In the genomic region with DNA sequence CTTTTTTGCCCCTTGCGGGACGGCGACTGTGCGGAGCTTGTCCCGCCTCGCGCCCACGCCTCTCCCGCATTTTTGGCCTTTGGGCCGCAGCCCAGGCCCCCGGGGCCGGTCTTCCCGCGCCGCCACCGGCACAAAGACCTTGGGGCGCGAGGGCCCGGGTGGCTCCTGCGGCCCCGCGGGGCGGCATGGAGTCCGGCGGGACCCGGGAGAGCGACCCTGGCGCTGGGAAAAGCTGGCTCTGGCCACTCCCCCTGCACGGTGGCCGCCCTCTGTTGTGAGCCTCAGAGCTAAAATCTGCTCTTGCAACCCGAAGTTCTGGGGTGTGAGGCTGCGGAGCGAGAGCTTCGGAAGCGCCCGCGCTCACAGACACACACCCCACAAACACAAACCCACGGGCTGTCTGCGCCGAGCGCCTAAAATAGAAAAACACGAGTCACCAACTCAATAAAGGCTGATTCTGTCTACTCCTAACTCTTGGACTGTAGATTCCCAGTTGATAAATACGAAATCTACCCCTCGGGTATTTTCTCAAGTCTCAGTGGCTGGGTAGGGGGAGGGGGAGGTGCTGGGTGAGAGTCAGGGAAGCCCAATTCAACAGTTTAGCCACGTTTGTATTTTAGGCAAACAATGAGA, we compare ENCODE assay signal across 8 cellular contexts. TPM values are rescaled to one million over a fixed set of nuclear protein-coding genes. Genes with fewer than 3 reads are reported as not detected.
DNase-seq lines count a peak whose midpoint lies in the region; ATAC-seq and TF ChIP-seq lines count a peak whose summit lies in the region.

No MANE protein-coding gene starts in this region.

- peaks cover 18% of the 10 kb centered on the region for H3K27me3 Mint-ChIP-seq in activated CD4-positive, alpha-beta T cell treated with anti-CD3 and anti-CD28 coated beads, Interleukin-2, amount 10 ng/mL, durations not matched to agents 7 days and 5 days

- no peaks in the 10 kb centered on the region for H3K9me3 Mint-ChIP-seq in activated CD4-positive, alpha-beta T cell treated with anti-CD3 and anti-CD28 coated beads, Interleukin-2, amount 10 ng/mL, durations not matched to agents 7 days and 5 days

- H3K4me3 ChIP-seq in epithelial cell of esophagus (ENCODE audit: low read length) (peak overlapping the region; percentile 58), mucosa of rectum (ENCODE audit: low read length in 2 of 2) (peak overlapping the region; percentile 63 to 79), subcutaneous abdominal adipose tissue (ENCODE audit: low read depth in 1 of 5, low read length in 5 of 5) (peak overlapping the region; percentile 66 to 76 (median 74))

- H3K4me3 Mint-ChIP-seq in activated CD4-positive, alpha-beta T cell treated with anti-CD3 and anti-CD28 coated beads, Interleukin-2, amount 10 ng/mL, durations not matched to agents 7 days and 5 days = peak overlapping the region; percentile 71

- POLR2A ChIA-PET in activated CD4-positive, alpha-beta T cell treated with anti-CD3 and anti-CD28 coated beads, Interleukin-2, amount 10 ng/mL, durations not matched to agents 7 days and 5 days (lab: Charles Lee) = interaction anchor here (0.9 kb wide), 1 partner anchor 54 kb away, joined by 3 read pairs; no protein-coding TSS in a partner anchor

- peaks cover 2% of the 10 kb centered on the region for H3K36me3 Mint-ChIP-seq in activated CD4-positive, alpha-beta T cell treated with anti-CD3 and anti-CD28 coated beads, Interleukin-2, amount 10 ng/mL, durations not matched to agents 7 days and 5 days (ENCODE audit: low read depth)

- no peak for TF ChIP-seq CTCF in epithelial cell of esophagus (IDR thresholded peaks at IDR 0.05; ENCODE audit: insufficient read depth, low read depth, low read length, missing control alignments)

- CTCF ChIA-PET in activated CD4-positive, alpha-beta T cell treated with anti-CD3 and anti-CD28 coated beads, Interleukin-2, amount 10 ng/mL, durations not matched to agents 7 days and 5 days (lab: Charles Lee) = interaction anchor here (0.6 to 1.3 kb wide), 2 partner anchors 53 to 1251 kb away, joined by 3 to 4 read pairs; no protein-coding TSS in a partner anchor

- H3K27me3 ChIP-seq in mucosa of rectum (ENCODE audit: control insufficient read depth in 2 of 2, insufficient read depth in 2 of 2, low read length in 2 of 2) (no peaks in the 10 kb centered on the region), subcutaneous abdominal adipose tissue (ENCODE audit: control insufficient read depth in 5 of 5, insufficient read depth in 4 of 5, low read length in 5 of 5) (peaks cover 0 to 10% (median 3%) of the 10 kb centered on the region in 5 donors)

- H3K9ac ChIP-seq in mucosa of rectum (ENCODE audit: low read depth in 1 of 2, low read length in 2 of 2) (peak overlapping the region; percentile 56 to 79), subcutaneous abdominal adipose tissue (ENCODE audit: low read length in 5 of 5) (peak overlapping the region; percentile 26 to 70 (median 43))

- peak; percentile 28 for ATAC-seq in GM21786 (IDR thresholded peaks at IDR 0.05; ENCODE audit: unreplicated experiment)
- no peak for ATAC-seq in GM21423 (IDR thresholded peaks at IDR 0.05; ENCODE audit: unreplicated experiment)

- no peaks in the 10 kb centered on the region for H3K36me3 ChIP-seq in mucosa of rectum (ENCODE audit: control insufficient read depth in 2 of 2, insufficient read depth in 2 of 2, low read length in 2 of 2)
- H3K36me3 ChIP-seq in subcutaneous abdominal adipose tissue (ENCODE audit: control insufficient read depth in 5 of 5, insufficient read depth in 5 of 5, low read length in 5 of 5) = no peaks in the 10 kb centered on the region

- H3K4me1 Mint-ChIP-seq in activated CD4-positive, alpha-beta T cell treated with anti-CD3 and anti-CD28 coated beads, Interleukin-2, amount 10 ng/mL, durations not matched to agents 7 days and 5 days = peaks cover 19% of the 10 kb centered on the region

- H3K4me1 ChIP-seq in mucosa of rectum (ENCODE audit: control insufficient read depth in 2 of 2, insufficient read depth in 2 of 2, low read length in 2 of 2) (peaks cover 9 to 14% of the 10 kb centered on the region in 2 donors), subcutaneous abdominal adipose tissue (ENCODE audit: control insufficient read depth in 5 of 5, insufficient read depth in 5 of 5, low read length in 5 of 5) (peaks cover 4 to 22% (median 19%) of the 10 kb centered on the region in 5 donors)

- DNase-seq in D341Med (ENCODE audit: low spot score) (peak; percentile 83), NCI-H2029 (lab: John Stamatoyannopoulos, UW) (peak; percentile 55), epithelial cell of esophagus (ENCODE audit: low read depth) (peak; percentile 56)
- DNase-seq in activated CD4-positive, alpha-beta T cell treated with anti-CD3 and anti-CD28 coated beads, Interleukin-2, amount 10 ng/mL, durations not matched to agents 7 days and 5 days = peak; percentile 15

- peak overlapping the region; percentile 50 for H3K27ac Mint-ChIP-seq in activated CD4-positive, alpha-beta T cell treated with anti-CD3 and anti-CD28 coated beads, Interleukin-2, amount 10 ng/mL, durations not matched to agents 7 days and 5 days

- peak overlapping the region; percentile 70 to 80 for H3K27ac ChIP-seq in mucosa of rectum (ENCODE audit: low read depth in 2 of 2, low read length in 2 of 2)
- no peak overlapping the region for H3K27ac ChIP-seq in subcutaneous abdominal adipose tissue (ENCODE audit: low read depth, low read length)

- H3K9me3 ChIP-seq in mucosa of rectum (ENCODE audit: control insufficient read depth in 2 of 2, low read length in 2 of 2) = no peaks in the 10 kb centered on the region
- no peaks in the 10 kb centered on the region for H3K9me3 ChIP-seq in subcutaneous abdominal adipose tissue (ENCODE audit: control insufficient read depth in 5 of 5, low read length in 5 of 5)

RNA-seq across cellular contexts. Expression of gene BEND3, which starts 0.5 kb away (rescaled TPM):
- total RNA-seq in activated CD4-positive, alpha-beta T cell treated with anti-CD3 and anti-CD28 coated beads, Interleukin-2, amount 10 ng/mL, durations not matched to agents 7 days and 5 days = 1 to 10 TPM; 2.7 to 2.9 TPM

Comparison
In these comparisons a context has a peak if more than half of its experiments do, and no peak if none do; other contexts are left out.
1. DNase-seq: peak in every context shown above with its lines; median percentile 83 in D341Med; 56 in epithelial cell of esophagus; 55 in NCI-H2029; 15 in activated CD4-positive, alpha-beta T cell treated with anti-CD3 and anti-CD28 coated beads, Interleukin-2, amount 10 ng/mL, durations not matched to agents 7 days and 5 days.